Comparison of ENCODE assay signal across 25 cellular contexts in the genomic region with DNA sequence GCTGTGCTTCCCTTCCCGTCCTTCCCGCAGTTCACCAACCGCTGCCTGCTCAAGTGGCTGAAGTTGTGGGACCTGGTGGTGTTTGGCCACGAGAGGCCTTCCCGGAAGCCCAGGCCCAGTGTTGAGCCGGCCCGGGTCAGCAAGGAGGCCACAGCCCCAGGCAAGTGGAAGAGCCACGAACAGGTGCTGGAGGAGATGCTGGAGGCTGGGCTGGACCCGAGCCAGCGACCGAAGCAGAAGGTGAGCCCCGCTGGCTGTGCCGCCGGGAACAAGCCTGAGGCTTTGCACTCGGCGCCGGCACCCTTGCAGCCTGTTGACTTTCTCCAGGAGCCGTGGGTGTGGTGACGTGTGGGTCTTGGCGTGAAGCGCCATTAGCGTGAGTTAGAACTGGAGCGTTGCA. TPM values are rescaled to one million over a fixed set of nuclear protein-coding genes. Genes with fewer than 3 reads are reported as not detected.
A peak's percentile ranks its signal among the peaks of the same experiment; 100 is the strongest.
DNase-seq lines count a peak whose midpoint lies in the region; ATAC-seq, FAIRE-seq and TF ChIP-seq lines count a peak whose summit lies in the region.
"Had no signal": no experiment of that assay in that cellular context is flagged by ENCODE, and none has a peak within 500 bp of the region (broad histone marks: within the 10 kb centered on the region; RNA-seq: fewer than 3 reads in every experiment).

No MANE protein-coding gene starts in this region.

- no peak overlapping the region for H3K18ac ChIP-seq in H1 (ENCODE audit: extremely low read depth, low read length)

- no peak overlapping the region for H4K91ac ChIP-seq in H1 (replicated peaks; ENCODE audit: insufficient read length, low read length)

- no peak overlapping the region for H2BK20ac ChIP-seq in H1 (ENCODE audit: low read length)

- H3K79me2 ChIP-seq in H1 (ENCODE audit: control insufficient read depth in 1 of 2, insufficient read depth in 2 of 2, low read length in 2 of 2) (peaks cover 0 to 16% of the 10 kb centered on the region in 2 experiments; a peak in 1 of 4 replicates), neural progenitor cell (ENCODE audit: low read depth) (peaks cover 27% of the 10 kb centered on the region)

- TF ChIP-seq POLR2A in H1 (IDR thresholded peaks at IDR 0.05; ENCODE audit: control extremely low read depth in 1 of 2, low read depth in 2 of 2, low read length in 2 of 2) = no peak

- no peak for TF ChIP-seq RAD21 in H1 (IDR thresholded peaks at IDR 0.05 in 1 of 2, conservative IDR thresholded peaks at IDR 0.05 in 1 of 2; ENCODE audit: low read depth in 2 of 2, low read length in 2 of 2)

- H3K4me3 ChIP-seq in H1 (ENCODE audit: extremely low read depth in 1 of 4, insufficient read depth in 2 of 4, low read depth in 3 of 4, low read length in 4 of 4) = no peak overlapping the region
- H3K4me3 ChIP-seq in neural progenitor cell = no peak overlapping the region
- H3K4me3 ChIP-seq: BLaER1 treated with 17β-estradiol and CSF1 and Interleukin-3, amounts not matched to agents 10 nM and 100 nM had no signal

- H3K36me3 ChIP-seq in H1 (ENCODE audit: control insufficient read depth in 2 of 4, insufficient read depth in 4 of 4, low read length in 3 of 4) (peaks cover 5 to 46% (median 14%) of the 10 kb centered on the region in 4 experiments; a peak in 5 of 8 replicates), neural progenitor cell (no peaks in the 10 kb centered on the region)

- POLR2A ChIA-PET in H1 (lab: Charles Lee; ENCODE audit: partially characterized antibody) = interaction anchor here (0.7 to 3.0 kb wide), 2 partner anchors 10 to 114 kb away, joined by 3 to 20 read pairs; a partner anchor contains a TSS

- H3K23me2 ChIP-seq in H1 (ENCODE audit: low read depth, low read length) = peaks cover 9% of the 10 kb centered on the region; the same call in 1 of the 2 replicates

- H2AK5ac ChIP-seq in H1 (ENCODE audit: low read depth, low read length) = no peak overlapping the region

- H3K4me2 ChIP-seq in H1 (ENCODE audit: insufficient read depth in 1 of 2, low read depth in 2 of 2, low read length in 2 of 2) (no peak overlapping the region), neural progenitor cell (no peak overlapping the region)

- H3K4me1 Mint-ChIP-seq in activated naive CD8-positive, alpha-beta T cell treated with anti-CD3 and anti-CD28 coated beads, Interleukin-2, amount 50 U/mL, for 24 hours = peaks cover 7% of the 10 kb centered on the region
- H3K4me1 Mint-ChIP-seq in activated naive CD8-positive, alpha-beta T cell treated with anti-CD3 and anti-CD28 coated beads for 36 hours = peaks cover 4% of the 10 kb centered on the region
- H3K4me1 Mint-ChIP-seq in neural progenitor cell = peaks cover 5% of the 10 kb centered on the region
- peaks cover 8% of the 10 kb centered on the region for H3K4me1 Mint-ChIP-seq in activated naive CD4-positive, alpha-beta T cell treated with anti-CD3 and anti-CD28 coated beads, Interleukin-2, amount 10 ng/mL, durations not matched to agents 7 days and 5 days

- intact Hi-C loops in posterior cingulate gyrus (cut with DNase I) = no loop called here

- peaks cover 12% of the 10 kb centered on the region for H3K36me3 Mint-ChIP-seq in activated naive CD8-positive, alpha-beta T cell treated with anti-CD3 and anti-CD28 coated beads, Interleukin-2, amount 50 U/mL, for 24 hours (ENCODE audit: low read depth)
- peaks cover 9% of the 10 kb centered on the region for H3K36me3 Mint-ChIP-seq in activated naive CD8-positive, alpha-beta T cell treated with anti-CD3 and anti-CD28 coated beads for 36 hours
- H3K36me3 Mint-ChIP-seq in neural progenitor cell = peaks cover 6% of the 10 kb centered on the region
- H3K36me3 Mint-ChIP-seq in activated naive CD4-positive, alpha-beta T cell treated with anti-CD3 and anti-CD28 coated beads, Interleukin-2, amount 10 ng/mL, durations not matched to agents 7 days and 5 days = peaks cover 8% of the 10 kb centered on the region

- H3K56ac ChIP-seq in H1 (replicated peaks; ENCODE audit: insufficient read length, low read depth, low read length) = no peak overlapping the region

- H3K27ac ChIP-seq in H1 (ENCODE audit: low read depth, low read length) (no peak overlapping the region), neural progenitor cell (no peak overlapping the region)
- H3K27ac ChIP-seq: 22Rv1; BLaER1 treated with 17β-estradiol and CSF1 and Interleukin-3, amounts not matched to agents 10 nM and 100 nM had no signal

- no peaks in the 10 kb centered on the region for H3K27me3 Mint-ChIP-seq in activated naive CD8-positive, alpha-beta T cell treated with anti-CD3 and anti-CD28 coated beads, Interleukin-2, amount 50 U/mL, for 24 hours
- no peaks in the 10 kb centered on the region for H3K27me3 Mint-ChIP-seq in activated naive CD8-positive, alpha-beta T cell treated with anti-CD3 and anti-CD28 coated beads for 36 hours
- H3K27me3 Mint-ChIP-seq in neural progenitor cell (ENCODE audit: insufficient read depth, low read depth) = peaks cover 2% of the 10 kb centered on the region
- H3K27me3 Mint-ChIP-seq in activated naive CD4-positive, alpha-beta T cell treated with anti-CD3 and anti-CD28 coated beads, Interleukin-2, amount 10 ng/mL, durations not matched to agents 7 days and 5 days = no peaks in the 10 kb centered on the region
- H3K27me3 Mint-ChIP-seq: CD4-positive, alpha-beta T cell had no signal

- H3K4me1 ChIP-seq in H1 (replicated peaks in 1 of 4; ENCODE audit: control insufficient read depth in 3 of 4, insufficient read depth in 4 of 4, low read length in 3 of 4) (peaks cover 0 to 9% (median 5%) of the 10 kb centered on the region in 4 experiments; a peak in 4 of 7 replicates), neural progenitor cell (peaks cover 7% of the 10 kb centered on the region)
- H3K4me1 ChIP-seq: BE2C had no signal

- no peak overlapping the region for H2BK12ac ChIP-seq in H1 (ENCODE audit: low read depth, low read length)

- no peaks in the 10 kb centered on the region for H3F3A ChIP-seq in neural progenitor cell (ENCODE audit: low read depth)

- H4K8ac ChIP-seq in H1 (ENCODE audit: extremely low read depth, insufficient read depth, low read length) = peak overlapping the region; percentile 41; the same call in 1 of the 2 replicates

- H3K4me3 Mint-ChIP-seq in activated naive CD8-positive, alpha-beta T cell treated with anti-CD3 and anti-CD28 coated beads, Interleukin-2, amount 50 U/mL, for 24 hours = peak overlapping the region; percentile 44
- H3K4me3 Mint-ChIP-seq in activated naive CD8-positive, alpha-beta T cell treated with anti-CD3 and anti-CD28 coated beads for 36 hours = no peak overlapping the region
- peak overlapping the region; percentile 77 for H3K4me3 Mint-ChIP-seq in neural progenitor cell
- no peak overlapping the region for H3K4me3 Mint-ChIP-seq in activated naive CD4-positive, alpha-beta T cell treated with anti-CD3 and anti-CD28 coated beads, Interleukin-2, amount 10 ng/mL, durations not matched to agents 7 days and 5 days
- H3K4me3 Mint-ChIP-seq: CD14-positive monocyte had no signal

- H3K9me3 ChIP-seq in H1 (ENCODE audit: insufficient read depth in 2 of 2, low read depth in 1 of 2, low read length in 1 of 2) (no peaks in the 10 kb centered on the region), neural progenitor cell (ENCODE audit: low read depth) (no peaks in the 10 kb centered on the region)
- H3K9me3 ChIP-seq: BE2C; BLaER1 treated with 17β-estradiol and CSF1 and Interleukin-3, amounts not matched to agents 10 nM and 100 nM had no signal

- H2AFZ ChIP-seq in H1 (ENCODE audit: low read length) (no peak overlapping the region), neural progenitor cell (replicated peaks) (no peak overlapping the region)

- H3K14ac ChIP-seq in H1 (ENCODE audit: insufficient read length) = no peak overlapping the region

- no peak for FAIRE-seq in H1 (lab: Jason Lieb, UNC)
- FAIRE-seq: A204.1, G401.6, GM12892 had no signal

- no peak overlapping the region for H2BK5ac ChIP-seq in H1 (ENCODE audit: low read depth, low read length)

- TF ChIP-seq EP300 in H1 (IDR thresholded peaks at IDR 0.05; ENCODE audit: borderline replicate concordance in 1 of 2, low read depth in 2 of 2, low read length in 2 of 2) = no peak

- no peak overlapping the region for H3K9ac ChIP-seq in H1 (replicated peaks in 1 of 4; ENCODE audit: extremely low read depth in 1 of 4, low read depth in 3 of 4, low read length in 3 of 4)
- H3K9ac ChIP-seq in neural progenitor cell = no peak overlapping the region

- peaks cover 5% of the 10 kb centered on the region; the same call in 1 of the 2 replicates for H3K79me1 ChIP-seq in H1 (ENCODE audit: low read depth, low read length)

- CTCF ChIA-PET in H1 (lab: Charles Lee; ENCODE audit: partially characterized antibody) = interaction anchor here (0.8 to 13.7 kb wide), 2 partner anchors 46 to 69 kb away, joined by 3 to 424 read pairs; a partner anchor contains a TSS
- CTCF ChIA-PET in activated naive CD4-positive, alpha-beta T cell treated with anti-CD3 and anti-CD28 coated beads, Interleukin-2, amount 10 ng/mL, durations not matched to agents 7 days and 5 days (lab: Charles Lee) = no interaction called here

- H3K27me3 ChIP-seq in H1 (replicated peaks in 1 of 4; ENCODE audit: control insufficient read depth in 3 of 4, extremely low read depth in 1 of 4, insufficient read depth in 3 of 4, low read length in 3 of 4) = no peaks in the 10 kb centered on the region
- no peaks in the 10 kb centered on the region for H3K27me3 ChIP-seq in neural progenitor cell
- H3K27me3 ChIP-seq: BE2C; BLaER1 treated with 17β-estradiol and CSF1 and Interleukin-3, amounts not matched to agents 10 nM and 100 nM had no signal

- no peak overlapping the region for H2BK15ac ChIP-seq in H1 (ENCODE audit: low read length)

- ATAC-seq in activated naive CD8-positive, alpha-beta T cell treated with anti-CD3 and anti-CD28 coated beads, Interleukin-2, amount 50 U/mL, for 24 hours = no peak
- ATAC-seq in GM18511 (IDR thresholded peaks at IDR 0.05; ENCODE audit: unreplicated experiment) = no peak

- no peaks in the 10 kb centered on the region for H3K9me3 Mint-ChIP-seq in activated naive CD8-positive, alpha-beta T cell treated with anti-CD3 and anti-CD28 coated beads, Interleukin-2, amount 50 U/mL, for 24 hours
- H3K9me3 Mint-ChIP-seq in activated naive CD8-positive, alpha-beta T cell treated with anti-CD3 and anti-CD28 coated beads for 36 hours = no peaks in the 10 kb centered on the region
- H3K9me3 Mint-ChIP-seq in neural progenitor cell = no peaks in the 10 kb centered on the region
- no peaks in the 10 kb centered on the region for H3K9me3 Mint-ChIP-seq in activated naive CD4-positive, alpha-beta T cell treated with anti-CD3 and anti-CD28 coated beads, Interleukin-2, amount 10 ng/mL, durations not matched to agents 7 days and 5 days
- H3K9me3 Mint-ChIP-seq: CD4-positive, alpha-beta T cell had no signal

- H3K27ac Mint-ChIP-seq in activated naive CD8-positive, alpha-beta T cell treated with anti-CD3 and anti-CD28 coated beads, Interleukin-2, amount 50 U/mL, for 24 hours = no peak overlapping the region
- H3K27ac Mint-ChIP-seq in activated naive CD8-positive, alpha-beta T cell treated with anti-CD3 and anti-CD28 coated beads for 36 hours = no peak overlapping the region
- no peak overlapping the region for H3K27ac Mint-ChIP-seq in neural progenitor cell
- H3K27ac Mint-ChIP-seq in activated naive CD4-positive, alpha-beta T cell treated with anti-CD3 and anti-CD28 coated beads, Interleukin-2, amount 10 ng/mL, durations not matched to agents 7 days and 5 days = no peak overlapping the region
- H3K27ac Mint-ChIP-seq: CD14-positive monocyte; CD4-positive, alpha-beta T cell had no signal

- H4K5ac ChIP-seq in H1 (ENCODE audit: insufficient read length, low read depth, low read length) = no peak overlapping the region

- no peak overlapping the region for H3K23ac ChIP-seq in H1 (ENCODE audit: insufficient read length)

- H2BK120ac ChIP-seq in H1 (replicated peaks; ENCODE audit: low read depth, low read length) = no peak overlapping the region

- no peak overlapping the region for H3K4ac ChIP-seq in H1 (replicated peaks; ENCODE audit: insufficient read length, low read depth, low read length)

- no peak for DNase-seq in activated naive CD8-positive, alpha-beta T cell treated with anti-CD3 and anti-CD28 coated beads, Interleukin-2, amount 50 U/mL, for 24 hours
- DNase-seq in activated naive CD8-positive, alpha-beta T cell treated with anti-CD3 and anti-CD28 coated beads for 36 hours = no peak
- DNase-seq in H1 (ENCODE audit: low read depth in 1 of 2, low spot score in 2 of 2) (no peak), neural progenitor cell (ENCODE audit: low spot score) (no peak), posterior cingulate gyrus (no peak), GM20000 (ENCODE audit: low spot score) (no peak)
- no peak for DNase-seq in activated naive CD4-positive, alpha-beta T cell treated with anti-CD3 and anti-CD28 coated beads, Interleukin-2, amount 10 ng/mL, durations not matched to agents 7 days and 5 days
- DNase-seq: ACHN; AML-193; BE2C; Calu3; CD4-positive, alpha-beta T cell; COR-L47; DMS53; DMS79 treated with DMSO at 0.1 percent for 48 hours; GOT3; H7; HCEC 1CT had no signal

- WGBS in H1 (ENCODE audit: extremely low coverage in 1 of 2, insufficient coverage in 1 of 2, insufficient read length in 1 of 2, insufficient replicate concordance in 2 of 2, low coverage in 1 of 2, low lambda C conversion rate in 2 of 2, missing lambda C conversion rate in 1 of 2), 2 experiments = 94% methylated on average over 23 of the region's 23 CpGs; no CpG with 5 or more reads in 1 of the 2 experiments

- H4K20me1 ChIP-seq in H1 (replicated peaks in 1 of 2; ENCODE audit: control insufficient read depth in 1 of 2, insufficient read depth in 2 of 2, low read length in 2 of 2) (peaks cover 3 to 31% of the 10 kb centered on the region in 2 experiments), neural progenitor cell (ENCODE audit: low read depth) (peaks cover 51% of the 10 kb centered on the region)

- TF ChIP-seq CTCF in H1 (IDR thresholded peaks at IDR 0.05; ENCODE audit: control extremely low read depth in 1 of 3, insufficient read depth in 1 of 3, low read depth in 1 of 3, low read length in 3 of 3) (no peak), neural progenitor cell (IDR thresholded peaks at IDR 0.05) (no peak), GM20000 (IDR thresholded peaks at IDR 0.05; ENCODE audit: extremely low read depth, missing control alignments) (no peak)

RNA-seq across cellular contexts. Expression of a gene that starts 2.7 kb away (rescaled TPM):
- 100 to 1,000 TPM in 1 of 2 experiments, 10 to 100 TPM in 1; 98.3 to 100 TPM for total RNA-seq in activated naive CD8-positive, alpha-beta T cell treated with anti-CD3 and anti-CD28 coated beads for 36 hours
- 98.3 and 104 TPM in 2 replicates for total RNA-seq in H1 (2021; fragmentation: NEBNext Ultra II Directional; extraction: Animal tissue kit (Norgen Biotek cat#: 25700))
- polyA plus RNA-seq in H1 (2011; rRNA removed) = 75.3 and 156 TPM in 2 replicates
- polyA plus RNA-seq in H1 (2011; cell fraction: cytosol; rRNA removed) = 87.5 TPM
- 592 TPM for polyA plus RNA-seq in H1 (2011; cell fraction: nucleus; rRNA removed)
- 72.1 to 113 TPM (median 103 TPM) in 4 replicates for polyA plus RNA-seq in H1 (2012, experiment 1 of 2)
- polyA plus RNA-seq in H1 (2012, experiment 2 of 2) = 43.8 TPM
- polyA plus RNA-seq in H1 (2013, experiment 1 of 2) = 70.5 TPM
- 59.1 TPM for polyA plus RNA-seq in H1 (2013, experiment 2 of 2)
- 18.1 and 20.4 TPM in 2 replicates for polyA minus RNA-seq in H1 (2011; rRNA and poly(A)+ RNA removed)
- 26.9 TPM for polyA minus RNA-seq in H1 (2011; cell fraction: cytosol; rRNA and poly(A)+ RNA removed)
- 90.8 TPM for polyA minus RNA-seq in H1 (2011; cell fraction: nucleus; rRNA and poly(A)+ RNA removed)
- total RNA-seq in neural progenitor cell (ENCODE audit: low replicate concordance) = 35.6 and 124 TPM in 2 replicates

RNA-seq across cellular contexts. Expression of a gene that starts 3.0 kb away (rescaled TPM):
- 10 to 100 TPM; 41.8 to 42.3 TPM for total RNA-seq in activated naive CD8-positive, alpha-beta T cell treated with anti-CD3 and anti-CD28 coated beads for 36 hours
- total RNA-seq in H1 (2021; fragmentation: NEBNext Ultra II Directional; extraction: Animal tissue kit (Norgen Biotek cat#: 25700)) = 32.2 and 32.7 TPM in 2 replicates
- 61.8 and 81.8 TPM in 2 replicates for polyA plus RNA-seq in H1 (2011; rRNA removed)
- polyA plus RNA-seq in H1 (2011; cell fraction: cytosol; rRNA removed) = 45.2 TPM
- 71.6 TPM for polyA plus RNA-seq in H1 (2011; cell fraction: nucleus; rRNA removed)
- 17.8 to 34.1 TPM (median 33.0 TPM) in 4 replicates for polyA plus RNA-seq in H1 (2012, experiment 1 of 2)
- 35.0 TPM for polyA plus RNA-seq in H1 (2012, experiment 2 of 2)
- 24.4 TPM for polyA plus RNA-seq in H1 (2013, experiment 1 of 2)
- polyA plus RNA-seq in H1 (2013, experiment 2 of 2) = 24.6 TPM
- polyA minus RNA-seq in H1 (2011; rRNA and poly(A)+ RNA removed) = 13.4 and 17.4 TPM in 2 replicates
- polyA minus RNA-seq in H1 (2011; cell fraction: cytosol; rRNA and poly(A)+ RNA removed) = 23.9 TPM
- 42.1 TPM for polyA minus RNA-seq in H1 (2011; cell fraction: nucleus; rRNA and poly(A)+ RNA removed)
- total RNA-seq in neural progenitor cell (ENCODE audit: low replicate concordance) = 5.6 and 22.7 TPM in 2 replicates

RNA-seq across cellular contexts. Expression of a gene that starts 9.4 kb away (rescaled TPM):
- not detected for total RNA-seq in activated naive CD8-positive, alpha-beta T cell treated with anti-CD3 and anti-CD28 coated beads for 36 hours
- not detected in 2 replicates for total RNA-seq in H1 (2021; fragmentation: NEBNext Ultra II Directional; extraction: Animal tissue kit (Norgen Biotek cat#: 25700))
- polyA plus RNA-seq in H1 (2011; rRNA removed) = not detected in 2 replicates
- not detected for polyA plus RNA-seq in H1 (2011; cell fraction: cytosol; rRNA removed)
- polyA plus RNA-seq in H1 (2011; cell fraction: nucleus; rRNA removed) = 0.11 TPM
- 0.59 to 1.3 TPM (median 0.96 TPM) in 4 replicates for polyA plus RNA-seq in H1 (2012, experiment 1 of 2)
- polyA plus RNA-seq in H1 (2012, experiment 2 of 2) = 0.49 TPM
- polyA plus RNA-seq in H1 (2013, experiment 1 of 2) = 0.34 TPM
- 0.39 TPM for polyA plus RNA-seq in H1 (2013, experiment 2 of 2)
- polyA minus RNA-seq in H1 (2011; rRNA and poly(A)+ RNA removed) = not detected in 2 replicates
- polyA minus RNA-seq in H1 (2011; cell fraction: cytosol; rRNA and poly(A)+ RNA removed) = not detected
- not detected for polyA minus RNA-seq in H1 (2011; cell fraction: nucleus; rRNA and poly(A)+ RNA removed)
- not detected in 2 replicates for total RNA-seq in neural progenitor cell (ENCODE audit: low replicate concordance)
- total RNA-seq: Calu3; CD4-positive, alpha-beta T cell; H7 had no signal
- polyA plus RNA-seq: CD14-positive monocyte had no signal

RNA-seq across cellular contexts. Expression of a gene that starts 30.6 kb away (rescaled TPM):
- not detected for total RNA-seq in activated naive CD8-positive, alpha-beta T cell treated with anti-CD3 and anti-CD28 coated beads for 36 hours
- total RNA-seq in H1 (2021; fragmentation: NEBNext Ultra II Directional; extraction: Animal tissue kit (Norgen Biotek cat#: 25700)) = 0.28 TPM in 1 of 2 replicates, not detected in the other
- polyA plus RNA-seq in H1 (2011; rRNA removed) = 0.31 and 0.50 TPM in 2 replicates
- 0.37 TPM for polyA plus RNA-seq in H1 (2011; cell fraction: cytosol; rRNA removed)
- 1.5 TPM for polyA plus RNA-seq in H1 (2011; cell fraction: nucleus; rRNA removed)
- polyA plus RNA-seq in H1 (2012, experiment 1 of 2) = 0.24 to 0.56 TPM (median 0.29 TPM) in 3 of 4 replicates, not detected in the other
- 0.18 TPM for polyA plus RNA-seq in H1 (2012, experiment 2 of 2)
- polyA plus RNA-seq in H1 (2013, experiment 1 of 2) = 0.51 TPM
- 0.18 TPM for polyA plus RNA-seq in H1 (2013, experiment 2 of 2)
- polyA minus RNA-seq in H1 (2011; rRNA and poly(A)+ RNA removed) = 0.44 TPM in 1 of 2 replicates, not detected in the other
- 1.9 TPM for polyA minus RNA-seq in H1 (2011; cell fraction: cytosol; rRNA and poly(A)+ RNA removed)
- 1.6 TPM for polyA minus RNA-seq in H1 (2011; cell fraction: nucleus; rRNA and poly(A)+ RNA removed)
- 0.82 and 1.2 TPM in 2 replicates for total RNA-seq in neural progenitor cell (ENCODE audit: low replicate concordance)
- total RNA-seq: CD4-positive, alpha-beta T cell; H7 had no signal

RNA-seq across cellular contexts. Expression of a gene that starts 50.3 kb away (rescaled TPM):
- 10 to 100 TPM; 18.3 to 19.8 TPM for total RNA-seq in activated naive CD8-positive, alpha-beta T cell treated with anti-CD3 and anti-CD28 coated beads for 36 hours
- 20.4 and 21.0 TPM in 2 replicates for total RNA-seq in H1 (2021; fragmentation: NEBNext Ultra II Directional; extraction: Animal tissue kit (Norgen Biotek cat#: 25700))
- 20.0 and 29.6 TPM in 2 replicates for polyA plus RNA-seq in H1 (2011; rRNA removed)
- 22.4 TPM for polyA plus RNA-seq in H1 (2011; cell fraction: cytosol; rRNA removed)
- 97.6 TPM for polyA plus RNA-seq in H1 (2011; cell fraction: nucleus; rRNA removed)
- 14.5 to 22.5 TPM (median 20.0 TPM) in 4 replicates for polyA plus RNA-seq in H1 (2012, experiment 1 of 2)
- polyA plus RNA-seq in H1 (2012, experiment 2 of 2) = 20.5 TPM
- polyA plus RNA-seq in H1 (2013, experiment 1 of 2) = 10.8 TPM
- polyA plus RNA-seq in H1 (2013, experiment 2 of 2) = 10.0 TPM
- 17.6 and 21.1 TPM in 2 replicates for polyA minus RNA-seq in H1 (2011; rRNA and poly(A)+ RNA removed)
- 21.1 TPM for polyA minus RNA-seq in H1 (2011; cell fraction: cytosol; rRNA and poly(A)+ RNA removed)
- 52.8 TPM for polyA minus RNA-seq in H1 (2011; cell fraction: nucleus; rRNA and poly(A)+ RNA removed)
- 20.5 and 38.2 TPM in 2 replicates for total RNA-seq in neural progenitor cell (ENCODE audit: low replicate concordance)

Comparison
In these comparisons a context has a peak if more than half of its experiments do, and no peak if none do; other contexts are left out.
1. H3K4me3 Mint-ChIP-seq: peak in activated naive CD8-positive, alpha-beta T cell treated with anti-CD3 and anti-CD28 coated beads, Interleukin-2, amount 50 U/mL, for 24 hours (single experiment) and neural progenitor cell (single experiment); none in activated naive CD8-positive, alpha-beta T cell treated with anti-CD3 and anti-CD28 coated beads for 36 hours (single experiment) and activated naive CD4-positive, alpha-beta T cell treated with anti-CD3 and anti-CD28 coated beads, Interleukin-2, amount 10 ng/mL, durations not matched to agents 7 days and 5 days (single experiment).